ENCODE assay signal across 29 cellular contexts in genomic region chr1:213615226-213615881, GRCh38.
"Had no signal": no experiment of that assay in that cellular context is flagged by ENCODE, and none has a peak within 500 bp of the region (broad histone marks: within the 10 kb centered on the region; RNA-seq: fewer than 3 reads in every experiment).

No MANE protein-coding gene starts in this region.

- H3K27me3 ChIP-seq: neutrophil, right atrium auricular region, right lobe of liver, upper lobe of right lung had no signal

- H2AFZ ChIP-seq: parathyroid adenoma had no signal

- DNase-seq: hypothalamus; immature natural killer cell; kidney; left colon; left ventricle myocardium inferior; midbrain; mucosa of descending colon; naive thymus-derived CD4-positive, alpha-beta T cell; occipital lobe; right lobe of liver; stimulated activated CD4-positive, alpha-beta T cell treated with anti-CD3 and anti-CD28 coated beads, Interleukin-1b, Interleukin-23, amount 100 ng/mL, for 48 hours; stimulated activated CD4-positive, alpha-beta T cell treated with anti-CD3 and anti-CD28 coated beads, Interleukin-2, amount 100 ng/mL, for 48 hours; stimulated activated CD4-positive, alpha-beta T cell treated with anti-CD3 and anti-CD28 coated beads, Interleukin-4, amount 100 ng/mL, for 4 hours; stimulated activated CD8-positive, alpha-beta memory T cell treated with anti-CD3 and anti-CD28 coated beads, Interleukin-4, amount 100 ng/mL, for 48 hours; stimulated activated naive CD4-positive, alpha-beta T cell treated with Interleukin-2 at 50 U/mL for 16 hours; tibial artery; trophoblast cell; upper lobe of right lung had no signal

- H3K4me3 ChIP-seq: left ventricle myocardium inferior, mucosa of descending colon, right atrium auricular region, right lobe of liver, smooth muscle cell, suprapubic skin, thoracic aorta, tibial artery, upper lobe of right lung had no signal

- H3K36me3 ChIP-seq: left ventricle myocardium inferior, neutrophil, right atrium auricular region, right lobe of liver, suprapubic skin, thoracic aorta, tibial artery, upper lobe of right lung had no signal

- H3K36me3 Mint-ChIP-seq: immature natural killer cell; memory B cell; naive thymus-derived CD4-positive, alpha-beta T cell; stimulated activated memory B cell treated with anti-CD40 and anti-IgM and Interleukin-4, amounts not matched to agents 10 μg/mL and 1 μg/mL and 100 μg/mL, for 72 hours had no signal

- H3K4me3 Mint-ChIP-seq: immature natural killer cell; memory B cell; naive thymus-derived CD4-positive, alpha-beta T cell; nephron; neural crest cell; stimulated activated memory B cell treated with anti-CD40 and anti-IgM and Interleukin-4, amounts not matched to agents 10 μg/mL and 1 μg/mL and 100 μg/mL, for 72 hours had no signal

- H3K9ac ChIP-seq: parathyroid adenoma had no signal

- H3K27ac ChIP-seq: left ventricle myocardium inferior, neutrophil, parathyroid adenoma, right atrium auricular region, right lobe of liver, suprapubic skin, thoracic aorta, tibial artery, upper lobe of right lung had no signal

- H3K27ac Mint-ChIP-seq: immature natural killer cell; memory B cell; nephron; progenitor cell of endocrine pancreas; stimulated activated memory B cell treated with anti-CD40 and anti-IgM and Interleukin-4, amounts not matched to agents 10 μg/mL and 1 μg/mL and 100 μg/mL, for 72 hours had no signal

- H3K4me1 Mint-ChIP-seq: immature natural killer cell; memory B cell; naive thymus-derived CD4-positive, alpha-beta T cell; stimulated activated memory B cell treated with anti-CD40 and anti-IgM and Interleukin-4, amounts not matched to agents 10 μg/mL and 1 μg/mL and 100 μg/mL, for 72 hours had no signal

- H3K9me3 Mint-ChIP-seq: memory B cell; nephron; neural crest cell; stimulated activated memory B cell treated with anti-CD40 and anti-IgM and Interleukin-4, amounts not matched to agents 10 μg/mL and 1 μg/mL and 100 μg/mL, for 72 hours had no signal

- H3K4me2 ChIP-seq: smooth muscle cell had no signal

- H3K9me3 ChIP-seq: left ventricle myocardium inferior, mucosa of descending colon, neutrophil, right atrium auricular region, right lobe of liver, suprapubic skin, thoracic aorta, tibial artery, upper lobe of right lung had no signal

- H3K4me1 ChIP-seq: left ventricle myocardium inferior, parathyroid adenoma, right atrium auricular region, right lobe of liver, suprapubic skin, tibial artery, upper lobe of right lung had no signal

- ATAC-seq: left colon; mucosa of descending colon; naive thymus-derived CD4-positive, alpha-beta T cell; right lobe of liver; stimulated activated memory B cell treated with anti-CD40 and anti-IgM and Interleukin-4, amounts not matched to agents 10 μg/mL and 1 μg/mL and 100 μg/mL, for 72 hours; upper lobe of right lung had no signal

- H3K79me2 ChIP-seq: parathyroid adenoma had no signal
